Comparison of ENCODE assay signal across 15 cellular contexts in genomic region chr11:23653071-23653675, GRCh38.
DNase-seq lines count a peak whose midpoint lies in the region; ATAC-seq and TF ChIP-seq lines count a peak whose summit lies in the region.
"Had no signal": no experiment of that assay in that cellular context is flagged by ENCODE, and none has a peak within 500 bp of the region (broad histone marks: within the 10 kb centered on the region; RNA-seq: fewer than 3 reads in every experiment).

No MANE protein-coding gene starts in this region.

- no peaks in the 10 kb centered on the region for H3K4me1 ChIP-seq in lower lobe of right lung
- no peaks in the 10 kb centered on the region for H3K4me1 ChIP-seq in smooth muscle cell (ENCODE audit: low read depth)
- H3K4me1 ChIP-seq: BLaER1 had no signal

- H3K27me3 ChIP-seq in lower lobe of right lung (ENCODE audit: low read depth): no peaks in the 10 kb centered on the region
- H3K27me3 ChIP-seq in smooth muscle cell (ENCODE audit: low read depth): no peaks in the 10 kb centered on the region
- H3K27me3 ChIP-seq: BLaER1 had no signal

- no peak overlapping the region for H3K4me3 Mint-ChIP-seq in stimulated activated naive CD8-positive, alpha-beta T cell treated with anti-CD3 and anti-CD28 coated beads, Interleukin-15, amount 100 ng/mL, for 72 hours
- H3K4me3 Mint-ChIP-seq in stimulated activated memory B cell treated with anti-CD40 and anti-IgM and Interleukin-4, amounts not matched to agents 10 μg/mL and 1 μg/mL and 100 μg/mL, for 72 hours: no peak overlapping the region
- H3K4me3 Mint-ChIP-seq: CD4-positive, CD25-positive, alpha-beta regulatory T cell; HFFc6 had no signal

- H3K4me2 ChIP-seq in smooth muscle cell: no peak overlapping the region
- H3K4me2 ChIP-seq: BLaER1 had no signal

- H2AFZ ChIP-seq in smooth muscle cell (ENCODE audit: low read depth): no peak overlapping the region

- H3K27ac Mint-ChIP-seq in stimulated activated naive CD8-positive, alpha-beta T cell treated with anti-CD3 and anti-CD28 coated beads, Interleukin-15, amount 100 ng/mL, for 72 hours: no peak overlapping the region
- no peak overlapping the region for H3K27ac Mint-ChIP-seq in stimulated activated memory B cell treated with anti-CD40 and anti-IgM and Interleukin-4, amounts not matched to agents 10 μg/mL and 1 μg/mL and 100 μg/mL, for 72 hours
- H3K27ac Mint-ChIP-seq: CD4-positive, CD25-positive, alpha-beta regulatory T cell; HFFc6 had no signal

- H3K9me3 ChIP-seq in lower lobe of right lung (no peaks in the 10 kb centered on the region), smooth muscle cell (replicated peaks; ENCODE audit: low read depth) (no peaks in the 10 kb centered on the region)

- no peaks in the 10 kb centered on the region for H3K27me3 Mint-ChIP-seq in stimulated activated naive CD8-positive, alpha-beta T cell treated with anti-CD3 and anti-CD28 coated beads, Interleukin-15, amount 100 ng/mL, for 72 hours
- no peaks in the 10 kb centered on the region for H3K27me3 Mint-ChIP-seq in stimulated activated memory B cell treated with anti-CD40 and anti-IgM and Interleukin-4, amounts not matched to agents 10 μg/mL and 1 μg/mL and 100 μg/mL, for 72 hours
- H3K27me3 Mint-ChIP-seq: CD4-positive, CD25-positive, alpha-beta regulatory T cell had no signal

- H3K36me3 ChIP-seq in lower lobe of right lung (no peaks in the 10 kb centered on the region), smooth muscle cell (ENCODE audit: low read depth) (no peaks in the 10 kb centered on the region)
- H3K36me3 ChIP-seq: BLaER1 had no signal

- no peaks in the 10 kb centered on the region for H3K79me2 ChIP-seq in smooth muscle cell (ENCODE audit: low read depth)

- WGBS in smooth muscle cell (ENCODE audit: low lambda C conversion rate): 98% methylated on average over 27 of the region's 33 CpGs

- no peaks in the 10 kb centered on the region for H3F3A ChIP-seq in smooth muscle cell (ENCODE audit: low read depth)

- no peaks in the 10 kb centered on the region for H3K4me1 Mint-ChIP-seq in stimulated activated naive CD8-positive, alpha-beta T cell treated with anti-CD3 and anti-CD28 coated beads, Interleukin-15, amount 100 ng/mL, for 72 hours
- no peaks in the 10 kb centered on the region for H3K4me1 Mint-ChIP-seq in stimulated activated memory B cell treated with anti-CD40 and anti-IgM and Interleukin-4, amounts not matched to agents 10 μg/mL and 1 μg/mL and 100 μg/mL, for 72 hours
- H3K4me1 Mint-ChIP-seq: CD4-positive, CD25-positive, alpha-beta regulatory T cell had no signal

- no peak for TF ChIP-seq CTCF in lower lobe of right lung (IDR thresholded peaks at IDR 0.05)
- no peak for TF ChIP-seq CTCF in smooth muscle cell (IDR thresholded peaks at IDR 0.05; ENCODE audit: borderline replicate concordance, insufficient read depth, poor library complexity, severe bottlenecking)

- peaks cover 4 to 14% of the 10 kb centered on the region in 2 donors for H3K9me3 Mint-ChIP-seq in stimulated activated naive CD8-positive, alpha-beta T cell treated with anti-CD3 and anti-CD28 coated beads, Interleukin-15, amount 100 ng/mL, for 72 hours
- peaks cover 5% of the 10 kb centered on the region for H3K9me3 Mint-ChIP-seq in stimulated activated memory B cell treated with anti-CD40 and anti-IgM and Interleukin-4, amounts not matched to agents 10 μg/mL and 1 μg/mL and 100 μg/mL, for 72 hours

- no peak for DNase-seq in stimulated activated naive CD8-positive, alpha-beta T cell treated with anti-CD3 and anti-CD28 coated beads, Interleukin-15, amount 100 ng/mL, for 72 hours
- no peak for DNase-seq in stimulated activated naive CD8-positive, alpha-beta T cell treated with anti-CD3 and anti-CD28 coated beads, Interleukin-15, Interleukin-2, amounts not matched to agents 100 U/mL and 50 U/mL, for 24 hours
- peak; percentile 23 for DNase-seq in lower lobe of right lung
- no peak for DNase-seq in NCI-H1436 treated with DMSO at 0.1 percent for 48 hours (lab: John Stamatoyannopoulos, UW)
- DNase-seq in smooth muscle cell (lab: John Stamatoyannopoulos, UW; ENCODE audit: unreplicated experiment): no peak
- DNase-seq: 8988T; AML-193; CD4-positive, CD25-positive, alpha-beta regulatory T cell; DMS 273 treated with DMSO at 0.1 percent for 48 hours; HCEC 1CT; HFFc6 had no signal

- no peaks in the 10 kb centered on the region for H4K20me1 ChIP-seq in smooth muscle cell (ENCODE audit: low read depth)
- H4K20me1 ChIP-seq: BLaER1 had no signal

- H3K27ac ChIP-seq in lower lobe of right lung (no peak overlapping the region), smooth muscle cell (ENCODE audit: low read depth) (no peak overlapping the region)
- H3K27ac ChIP-seq: BLaER1, HL-60 had no signal

- H3K9ac ChIP-seq in smooth muscle cell (ENCODE audit: low read depth): no peak overlapping the region
- H3K9ac ChIP-seq: BLaER1 had no signal

- no peak overlapping the region for H3K4me3 ChIP-seq in lower lobe of right lung
- no peak overlapping the region for H3K4me3 ChIP-seq in smooth muscle cell
- H3K4me3 ChIP-seq: BLaER1 had no signal

- intact Hi-C loops in lower lobe of right lung (cut with DNase I): no loop called here

- no peaks in the 10 kb centered on the region for H3K36me3 Mint-ChIP-seq in stimulated activated memory B cell treated with anti-CD40 and anti-IgM and Interleukin-4, amounts not matched to agents 10 μg/mL and 1 μg/mL and 100 μg/mL, for 72 hours
- H3K36me3 Mint-ChIP-seq: CD4-positive, CD25-positive, alpha-beta regulatory T cell had no signal

- peak; percentile 42 for ATAC-seq in stimulated activated naive CD8-positive, alpha-beta T cell treated with anti-CD3 and anti-CD28 coated beads, Interleukin-15, amount 100 ng/mL, for 72 hours
- ATAC-seq in stimulated activated naive CD8-positive, alpha-beta T cell treated with anti-CD3 and anti-CD28 coated beads, Interleukin-15, Interleukin-2, amounts not matched to agents 100 U/mL and 50 U/mL, for 24 hours: no peak
- ATAC-seq in lower lobe of right lung (peak in 1 of 2 donors; percentile 17), HG03354 (IDR thresholded peaks at IDR 0.05; ENCODE audit: poor library complexity, severe bottlenecking, unreplicated experiment) (no peak)
- peak; percentile 43 for ATAC-seq in stimulated activated memory B cell treated with anti-CD40 and anti-IgM and Interleukin-4, amounts not matched to agents 10 μg/mL and 1 μg/mL and 100 μg/mL, for 72 hours

Comparison
In these comparisons a context has a peak if more than half of its experiments do, and no peak if none do; other contexts are left out.
1. ATAC-seq: peak in stimulated activated naive CD8-positive, alpha-beta T cell treated with anti-CD3 and anti-CD28 coated beads, Interleukin-15, amount 100 ng/mL, for 72 hours (single experiment) and stimulated activated memory B cell treated with anti-CD40 and anti-IgM and Interleukin-4, amounts not matched to agents 10 μg/mL and 1 μg/mL and 100 μg/mL, for 72 hours (single experiment); none in stimulated activated naive CD8-positive, alpha-beta T cell treated with anti-CD3 and anti-CD28 coated beads, Interleukin-15, Interleukin-2, amounts not matched to agents 100 U/mL and 50 U/mL, for 24 hours (single experiment) and HG03354 (single experiment).